1 cellular context compared by ENCODE assay signal in the genomic region with DNA sequence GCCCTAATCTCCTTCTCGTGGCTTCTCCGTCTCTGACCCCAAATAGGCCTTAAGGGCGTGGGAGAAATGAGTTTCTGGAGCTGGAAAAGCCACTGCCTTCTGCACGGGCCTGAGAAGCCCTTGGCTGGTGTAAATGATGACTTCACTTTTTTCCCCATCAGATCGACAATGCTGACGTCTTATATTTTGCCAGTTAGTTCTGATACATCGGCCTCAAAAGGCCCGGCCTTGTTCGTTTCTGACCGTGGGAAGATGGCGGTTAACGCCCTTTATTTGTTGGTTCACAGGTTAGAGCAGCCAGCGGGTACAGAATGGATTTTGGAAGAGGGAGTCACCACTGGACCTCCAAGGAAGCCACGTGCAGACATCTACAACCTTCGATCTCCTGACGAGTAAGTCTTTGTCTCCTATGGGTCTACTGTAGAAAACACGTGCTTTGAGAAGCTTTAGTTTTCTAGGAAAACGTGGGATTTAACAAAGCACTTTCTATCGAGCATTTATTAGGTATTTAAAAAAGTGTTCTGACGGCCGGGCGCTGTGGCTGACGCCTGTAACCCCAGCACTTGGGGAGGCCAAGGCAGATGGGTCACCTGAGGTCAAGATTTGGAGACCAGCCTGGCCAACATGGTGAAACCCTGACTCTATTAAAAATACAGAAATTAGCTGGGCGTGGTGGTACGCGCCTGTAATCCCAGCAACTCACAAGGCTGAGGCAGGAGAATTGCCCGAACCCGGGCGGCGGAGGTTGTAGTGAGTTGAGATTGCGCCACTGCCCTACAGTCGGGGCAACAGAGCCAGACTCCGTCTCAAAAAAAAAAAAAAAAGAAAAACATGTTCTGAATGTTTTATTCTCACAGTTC.
TF ChIP-seq lines count a peak whose summit lies in the region.

No MANE protein-coding gene starts in this region.

TF ChIP-seq in A549, 52 proteins besides CTCF, POLR2A, EP300 and RAD21 (continued from another document):
- TF ChIP-seq, protein P1, sequence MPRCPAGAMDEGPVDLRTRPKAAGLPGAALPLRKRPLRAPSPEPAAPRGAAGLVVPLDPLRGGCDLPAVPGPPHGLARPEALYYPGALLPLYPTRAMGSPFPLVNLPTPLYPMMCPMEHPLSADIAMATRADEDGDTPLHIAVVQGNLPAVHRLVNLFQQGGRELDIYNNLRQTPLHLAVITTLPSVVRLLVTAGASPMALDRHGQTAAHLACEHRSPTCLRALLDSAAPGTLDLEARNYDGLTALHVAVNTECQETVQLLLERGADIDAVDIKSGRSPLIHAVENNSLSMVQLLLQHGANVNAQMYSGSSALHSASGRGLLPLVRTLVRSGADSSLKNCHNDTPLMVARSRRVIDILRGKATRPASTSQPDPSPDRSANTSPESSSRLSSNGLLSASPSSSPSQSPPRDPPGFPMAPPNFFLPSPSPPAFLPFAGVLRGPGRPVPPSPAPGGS (IDR thresholded peaks at IDR 0.05), result no peak; the same call in 1 of the 3 replicates
- TF ChIP-seq, protein P2, sequence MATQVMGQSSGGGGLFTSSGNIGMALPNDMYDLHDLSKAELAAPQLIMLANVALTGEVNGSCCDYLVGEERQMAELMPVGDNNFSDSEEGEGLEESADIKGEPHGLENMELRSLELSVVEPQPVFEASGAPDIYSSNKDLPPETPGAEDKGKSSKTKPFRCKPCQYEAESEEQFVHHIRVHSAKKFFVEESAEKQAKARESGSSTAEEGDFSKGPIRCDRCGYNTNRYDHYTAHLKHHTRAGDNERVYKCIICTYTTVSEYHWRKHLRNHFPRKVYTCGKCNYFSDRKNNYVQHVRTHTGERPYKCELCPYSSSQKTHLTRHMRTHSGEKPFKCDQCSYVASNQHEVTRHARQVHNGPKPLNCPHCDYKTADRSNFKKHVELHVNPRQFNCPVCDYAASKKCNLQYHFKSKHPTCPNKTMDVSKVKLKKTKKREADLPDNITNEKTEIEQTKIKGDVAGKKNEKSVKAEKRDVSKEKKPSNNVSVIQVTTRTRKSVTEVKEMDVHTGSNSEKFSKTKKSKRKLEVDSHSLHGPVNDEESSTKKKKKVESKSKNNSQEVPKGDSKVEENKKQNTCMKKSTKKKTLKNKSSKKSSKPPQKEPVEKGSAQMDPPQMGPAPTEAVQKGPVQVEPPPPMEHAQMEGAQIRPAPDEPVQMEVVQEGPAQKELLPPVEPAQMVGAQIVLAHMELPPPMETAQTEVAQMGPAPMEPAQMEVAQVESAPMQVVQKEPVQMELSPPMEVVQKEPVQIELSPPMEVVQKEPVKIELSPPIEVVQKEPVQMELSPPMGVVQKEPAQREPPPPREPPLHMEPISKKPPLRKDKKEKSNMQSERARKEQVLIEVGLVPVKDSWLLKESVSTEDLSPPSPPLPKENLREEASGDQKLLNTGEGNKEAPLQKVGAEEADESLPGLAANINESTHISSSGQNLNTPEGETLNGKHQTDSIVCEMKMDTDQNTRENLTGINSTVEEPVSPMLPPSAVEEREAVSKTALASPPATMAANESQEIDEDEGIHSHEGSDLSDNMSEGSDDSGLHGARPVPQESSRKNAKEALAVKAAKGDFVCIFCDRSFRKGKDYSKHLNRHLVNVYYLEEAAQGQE (IDR thresholded peaks at IDR 0.05), result no peak
- TF ChIP-seq MYC (IDR thresholded peaks at IDR 0.05; ENCODE audit: borderline replicate concordance, low read length) (peak; percentile 53; the same call in 1 of the 2 replicates), MAZ (IDR thresholded peaks at IDR 0.05; ENCODE audit: borderline replicate concordance, low read depth, low read length) (no peak), SMC3 (IDR thresholded peaks at IDR 0.05) (no peak), NFE2L2 (conservative IDR thresholded peaks at IDR 0.05; ENCODE audit: low read length) (no peak), KDM1A (IDR thresholded peaks at IDR 0.05; ENCODE audit: low read depth) (no peak), TP53 (CRISPR knock-in tag; IDR thresholded peaks at IDR 0.05) (no peak; the same call in 1 of the 2 replicates), JUN (IDR thresholded peaks at IDR 0.05) (peak; percentile 25 to 80; a peak in 2 of 5 replicates)
